15 cellular contexts compared by ENCODE assay signal in genomic region chr1:86696522-86696921, GRCh38.
"Had no signal": no experiment of that assay in that cellular context is flagged by ENCODE, and none has a peak within 500 bp of the region (broad histone marks: within the 10 kb centered on the region; RNA-seq: fewer than 3 reads in every experiment).

No MANE protein-coding gene starts in this region.

- H3K36me3 ChIP-seq: gastrocnemius medialis, ovary, stomach, thoracic aorta had no signal

- H3K4me3 ChIP-seq: gastrocnemius medialis, ovary, skin epidermis, stomach, thoracic aorta had no signal

- DNase-seq: activated CD4-positive, alpha-beta memory T cell treated with anti-CD3 and anti-CD28 coated beads, Interleukin-2, amount 10 ng/mL, durations not matched to agents 7 days and 5 days; activated gamma-delta T cell treated with Interleukin-2 at 50 U/mL for 16 hours; activated naive CD8-positive, alpha-beta T cell treated with anti-CD3 and anti-CD28 coated beads for 36 hours; activated T-cell treated with anti-CD3 and anti-CD28 coated beads, Interleukin-2, amount 50 U/mL, for 48 hours; aorta; endodermal cell; gastrocnemius medialis; ovary; stimulated activated CD4-positive, alpha-beta T cell treated with anti-CD3 and anti-CD28 coated beads, Interleukin-4, amount 100 ng/mL, for 4 hours; stomach; SW 1271 had no signal

- H3K27ac ChIP-seq: gastrocnemius medialis, ovary, skin epidermis, stomach, thoracic aorta, VCaP had no signal

- H3K27me3 ChIP-seq: gastrocnemius medialis, ovary, stomach had no signal

- H3K9me3 ChIP-seq: gastrocnemius medialis, ovary, stomach, thoracic aorta had no signal

- ATAC-seq: esophagus mucosa, gastrocnemius medialis had no signal

- H3K4me1 ChIP-seq: gastrocnemius medialis, stomach had no signal
